In the genomic region with DNA sequence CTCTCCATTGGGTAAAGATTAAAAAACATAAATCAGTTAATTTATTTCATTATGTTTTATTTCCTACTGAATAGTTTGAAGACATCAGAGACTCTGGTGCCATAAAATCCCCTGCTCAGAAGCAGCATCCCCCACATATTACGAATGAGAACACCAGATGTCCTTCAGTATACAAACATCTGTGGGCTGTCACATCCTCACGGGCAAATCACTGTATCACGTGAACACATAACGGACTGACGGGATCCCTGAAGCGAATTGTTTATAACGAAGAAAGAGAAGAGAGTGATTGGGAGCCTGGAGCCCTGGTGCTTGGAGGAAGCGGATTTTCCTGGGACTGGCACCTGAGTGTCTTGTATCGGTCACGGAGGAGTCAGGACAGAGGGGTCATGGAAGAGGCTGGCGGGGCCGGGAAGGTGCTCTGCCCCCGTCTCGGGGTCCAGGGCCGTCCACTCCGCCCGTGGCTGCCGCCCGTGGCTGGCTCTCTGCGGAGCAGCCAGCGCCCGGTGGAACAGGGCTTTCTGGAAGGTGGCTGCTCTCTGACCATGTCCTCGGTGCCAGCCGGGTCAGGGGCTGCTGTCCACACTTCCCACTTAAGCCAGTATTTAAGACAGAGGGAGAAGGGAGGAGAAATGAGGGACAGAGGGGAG, we compare ENCODE assay signal across 2 cellular contexts.
TF ChIP-seq lines count a peak whose summit lies in the region.

No MANE protein-coding gene starts in this region.

TF ChIP-seq in SK-N-SH, 30 proteins besides CTCF, POLR2A, EP300 and RAD21 (continued from another document):
- no peak for TF ChIP-seq PBX3 (IDR thresholded peaks at IDR 0.05)
- TF ChIP-seq CHD2 (IDR thresholded peaks at IDR 0.05; ENCODE audit: low read length, partially characterized antibody), result no peak
- no peak for TF ChIP-seq MEF2A (IDR thresholded peaks at IDR 0.05; ENCODE audit: borderline replicate concordance, low read depth)
- no peak for TF ChIP-seq REST (IDR thresholded peaks at IDR 0.05; ENCODE audit: low read depth, low read length)
- TF ChIP-seq, protein P1, sequence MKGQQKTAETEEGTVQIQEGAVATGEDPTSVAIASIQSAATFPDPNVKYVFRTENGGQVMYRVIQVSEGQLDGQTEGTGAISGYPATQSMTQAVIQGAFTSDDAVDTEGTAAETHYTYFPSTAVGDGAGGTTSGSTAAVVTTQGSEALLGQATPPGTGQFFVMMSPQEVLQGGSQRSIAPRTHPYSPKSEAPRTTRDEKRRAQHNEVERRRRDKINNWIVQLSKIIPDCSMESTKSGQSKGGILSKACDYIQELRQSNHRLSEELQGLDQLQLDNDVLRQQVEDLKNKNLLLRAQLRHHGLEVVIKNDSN (IDR thresholded peaks at IDR 0.05; ENCODE audit: borderline replicate concordance, low read depth), result no peak
- TF ChIP-seq MAX (IDR thresholded peaks at IDR 0.05; ENCODE audit: low read depth), result no peak
- no peak for TF ChIP-seq TEAD4 (IDR thresholded peaks at IDR 0.05; ENCODE audit: borderline replicate concordance, insufficient read depth)
- TF ChIP-seq FOXJ3 (CRISPR knock-in tag; IDR thresholded peaks at IDR 0.05), result no peak
- no peak for TF ChIP-seq USF2 (IDR thresholded peaks at IDR 0.05; ENCODE audit: borderline replicate concordance, low read depth, low read length)

TF ChIP-seq in SK-N-SH treated with all-trans-retinoic acid at 6 μM for 48 hours, 23 proteins besides CTCF, POLR2A, EP300 and RAD21 (continued from another document):
- TF ChIP-seq TSHZ2 (CRISPR knock-in tag; IDR thresholded peaks at IDR 0.05), result no peak
- TF ChIP-seq, protein P2, sequence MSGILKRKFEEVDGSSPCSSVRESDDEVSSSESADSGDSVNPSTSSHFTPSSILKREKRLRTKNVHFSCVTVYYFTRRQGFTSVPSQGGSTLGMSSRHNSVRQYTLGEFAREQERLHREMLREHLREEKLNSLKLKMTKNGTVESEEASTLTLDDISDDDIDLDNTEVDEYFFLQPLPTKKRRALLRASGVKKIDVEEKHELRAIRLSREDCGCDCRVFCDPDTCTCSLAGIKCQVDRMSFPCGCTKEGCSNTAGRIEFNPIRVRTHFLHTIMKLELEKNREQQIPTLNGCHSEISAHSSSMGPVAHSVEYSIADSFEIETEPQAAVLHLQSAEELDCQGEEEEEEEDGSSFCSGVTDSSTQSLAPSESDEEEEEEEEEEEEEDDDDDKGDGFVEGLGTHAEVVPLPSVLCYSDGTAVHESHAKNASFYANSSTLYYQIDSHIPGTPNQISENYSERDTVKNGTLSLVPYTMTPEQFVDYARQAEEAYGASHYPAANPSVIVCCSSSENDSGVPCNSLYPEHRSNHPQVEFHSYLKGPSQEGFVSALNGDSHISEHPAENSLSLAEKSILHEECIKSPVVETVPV (CRISPR knock-in tag; IDR thresholded peaks at IDR 0.05), result no peak
- no peak for TF ChIP-seq SNAI2 (CRISPR knock-in tag; IDR thresholded peaks at IDR 0.05)
- no peak for TF ChIP-seq ZNF565 (CRISPR knock-in tag; conservative IDR thresholded peaks at IDR 0.05; ENCODE audit: low read depth)
- no peak for TF ChIP-seq ZFP30 (CRISPR knock-in tag; IDR thresholded peaks at IDR 0.05)
- TF ChIP-seq ESRRG (CRISPR knock-in tag; IDR thresholded peaks at IDR 0.05), result no peak
- no peak for TF ChIP-seq TOX (CRISPR knock-in tag; IDR thresholded peaks at IDR 0.05; ENCODE audit: borderline replicate concordance)
